ENCODE assay signal across 22 cellular contexts in the genomic region with DNA sequence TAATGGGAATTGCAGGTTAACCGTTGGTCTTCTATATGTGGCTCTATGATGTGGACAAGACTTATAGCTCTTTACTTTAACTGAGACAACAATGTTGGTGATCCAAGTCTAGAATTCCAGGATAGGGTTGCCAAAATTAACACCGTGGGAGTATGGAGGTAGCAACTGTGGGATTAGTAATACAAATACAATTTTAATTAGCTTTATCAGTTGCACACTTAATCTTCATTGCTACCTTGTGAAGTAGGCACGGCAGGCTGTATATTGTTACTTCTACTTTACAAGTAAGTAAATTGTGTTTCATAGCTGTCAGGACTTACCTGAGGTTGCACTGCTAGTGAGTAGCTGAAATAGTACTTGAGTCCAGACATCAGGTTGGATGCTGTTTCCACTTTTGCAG.
"Had no signal": no experiment of that assay in that cellular context is flagged by ENCODE, and none has a peak within 500 bp of the region (broad histone marks: within the 10 kb centered on the region; RNA-seq: fewer than 3 reads in every experiment).

No MANE protein-coding gene starts in this region.

- H3K4me2 ChIP-seq: smooth muscle cell had no signal

- H3K36me3 ChIP-seq: left lung, pancreas, right lobe of liver, stomach, thyroid gland had no signal

- FAIRE-seq: endometrium, frontal cortex, pancreas had no signal

- H3K27me3 ChIP-seq: left lung, pancreas, right lobe of liver, stomach, thyroid gland had no signal

- H3K27me3 Mint-ChIP-seq: effector memory CD8-positive, alpha-beta T cell; naive thymus-derived CD8-positive, alpha-beta T cell; type B pancreatic cell had no signal

- DNase-seq: cerebellar nuclear complex; cortex of kidney; effector memory CD8-positive, alpha-beta T cell; left cardiac atrium; left lung; mesenchymal stem cell; naive thymus-derived CD8-positive, alpha-beta T cell; nephron progenitor cell; pancreas; right lobe of liver; stimulated activated CD4-positive, alpha-beta T cell treated with anti-CD3 and anti-CD28 coated beads, Interleukin-12 subunit alpha, Interleukin-12 subunit beta, amount 100 ng/mL, for 4 hours; stimulated activated CD4-positive, alpha-beta T cell treated with anti-CD3 and anti-CD28 coated beads, Interleukin-1b, Interleukin-23, amount 100 ng/mL, for 48 hours; stimulated activated CD4-positive, alpha-beta T cell treated with anti-CD3 and anti-CD28 coated beads, Interleukin-4, amount 100 ng/mL, for 1 hour; stimulated activated CD8-positive, alpha-beta memory T cell treated with anti-CD3 and anti-CD28 coated beads, Interleukin-4, amount 100 ng/mL, for 48 hours; stimulated activated naive CD4-positive, alpha-beta T cell treated with Interleukin-2 at 50 U/mL for 16 hours; stomach; thyroid gland had no signal

- H3K9me3 Mint-ChIP-seq: effector memory CD8-positive, alpha-beta T cell; mesothelial cell of epicardium; naive thymus-derived CD8-positive, alpha-beta T cell; nephron progenitor cell had no signal

- ATAC-seq: effector memory CD8-positive, alpha-beta T cell; left cardiac atrium; naive thymus-derived CD8-positive, alpha-beta T cell; pancreas; right lobe of liver had no signal

- H3K9me3 ChIP-seq: left lung, pancreas, right lobe of liver, stomach, thyroid gland had no signal

- H3K27ac Mint-ChIP-seq: effector memory CD8-positive, alpha-beta T cell; mesothelial cell of epicardium; nephron progenitor cell; type B pancreatic cell had no signal

- H3K4me3 Mint-ChIP-seq: effector memory CD8-positive, alpha-beta T cell; mesothelial cell of epicardium; nephron progenitor cell; type B pancreatic cell had no signal

- H3K4me3 ChIP-seq: left lung, pancreas, right lobe of liver, smooth muscle cell, stomach, thyroid gland had no signal

- H3K27ac ChIP-seq: left lung, pancreas, right lobe of liver, stomach, thyroid gland had no signal
